ENCODE assay signal across 10 cellular contexts in genomic region chr5:134115806-134116175, GRCh38. TPM values are rescaled to one million over a fixed set of nuclear protein-coding genes. Genes with fewer than 3 reads are reported as not detected.
DNase-seq lines count a peak whose midpoint lies in the region; ATAC-seq, FAIRE-seq and TF ChIP-seq lines count a peak whose summit lies in the region.
"Had no signal": no experiment of that assay in that cellular context is flagged by ENCODE, and none has a peak within 500 bp of the region (broad histone marks: within the 10 kb centered on the region; RNA-seq: fewer than 3 reads in every experiment).

No MANE protein-coding gene starts in this region.

- H3K27me3 Mint-ChIP-seq in CD8-positive, alpha-beta T cell (ENCODE audit: low read depth) = no peaks in the 10 kb centered on the region
- H3K27me3 Mint-ChIP-seq in IgD-negative memory B cell = peaks cover 7% of the 10 kb centered on the region
- no peaks in the 10 kb centered on the region for H3K27me3 Mint-ChIP-seq in central memory CD8-positive, alpha-beta T cell

- H3K18ac ChIP-seq in neuronal stem cell (ENCODE audit: low read length) = no peak overlapping the region

- no peaks in the 10 kb centered on the region for H3K79me1 ChIP-seq in neuronal stem cell (ENCODE audit: low read depth, low read length)

- H3K9ac ChIP-seq in neuronal stem cell (ENCODE audit: low read depth, low read length, poor library complexity) = no peak overlapping the region

- H3K4me3 Mint-ChIP-seq in CD8-positive, alpha-beta T cell = peak overlapping the region; percentile 95
- H3K4me3 Mint-ChIP-seq in IgD-negative memory B cell = peak overlapping the region; percentile 23 to 84 (median 76)
- H3K4me3 Mint-ChIP-seq in central memory CD8-positive, alpha-beta T cell = peak overlapping the region; percentile 88

- peaks cover 33% of the 10 kb centered on the region for H3K4me1 ChIP-seq in CD8-positive, alpha-beta T cell (ENCODE audit: insufficient read depth, low read length)
- peaks cover 5 to 9% of the 10 kb centered on the region in 2 donors for H3K4me1 ChIP-seq in neuronal stem cell (ENCODE audit: control insufficient read depth in 2 of 2, insufficient read depth in 1 of 2, low read depth in 1 of 2, low read length in 2 of 2)

- H4K8ac ChIP-seq in neuronal stem cell (ENCODE audit: low read depth, low read length) = no peak overlapping the region

- H3K14ac ChIP-seq in neuronal stem cell (ENCODE audit: low read length) = no peak overlapping the region

- no peaks in the 10 kb centered on the region for H3K9me3 ChIP-seq in CD8-positive, alpha-beta T cell (ENCODE audit: low read length)
- no peaks in the 10 kb centered on the region for H3K9me3 ChIP-seq in neuronal stem cell (replicated peaks in 1 of 2; ENCODE audit: control insufficient read depth in 2 of 2, insufficient read depth in 1 of 2, low read depth in 1 of 2, low read length in 2 of 2)

- CTCF ChIA-PET in CD8-positive, alpha-beta T cell (lab: Charles Lee) = interaction anchor here (1.1 to 14.1 kb wide), 3 partner anchors 43 to 75 kb away, joined by 3 to 162 read pairs (median 3); no protein-coding TSS in a partner anchor

- peak overlapping the region; percentile 94 for H2AFZ ChIP-seq in neuronal stem cell (ENCODE audit: low read length)

- no peak for ATAC-seq in CD8-positive, alpha-beta T cell
- ATAC-seq in central memory CD8-positive, alpha-beta T cell (replicated peaks; ENCODE audit: extremely low read depth, poor library complexity, severe bottlenecking) = no peak
- no peak for ATAC-seq in HG02870 (IDR thresholded peaks at IDR 0.05; ENCODE audit: unreplicated experiment)
- ATAC-seq in HG02610 (IDR thresholded peaks at IDR 0.05; ENCODE audit: unreplicated experiment) = no peak
- no peak for ATAC-seq in GM21367 (IDR thresholded peaks at IDR 0.05; ENCODE audit: unreplicated experiment)

- peaks cover 52% of the 10 kb centered on the region for H3K36me3 ChIP-seq in CD8-positive, alpha-beta T cell (ENCODE audit: insufficient read depth, low read length)
- H3K36me3 ChIP-seq in neuronal stem cell (replicated peaks in 1 of 2; ENCODE audit: control insufficient read depth in 2 of 2, insufficient read depth in 2 of 2, low read length in 2 of 2) = no peaks in the 10 kb centered on the region

- H3K4me1 Mint-ChIP-seq in CD8-positive, alpha-beta T cell (ENCODE audit: low read depth) = peaks cover 60% of the 10 kb centered on the region
- H3K4me1 Mint-ChIP-seq in IgD-negative memory B cell = peaks cover 28 to 42% (median 28%) of the 10 kb centered on the region in 3 donors
- H3K4me1 Mint-ChIP-seq in central memory CD8-positive, alpha-beta T cell = peaks cover 69% of the 10 kb centered on the region

- H3K4ac ChIP-seq in neuronal stem cell (ENCODE audit: low read length) = no peak overlapping the region

- H3K23ac ChIP-seq in neuronal stem cell (ENCODE audit: low read depth, low read length, poor library complexity) = no peak overlapping the region

- H3K9me3 Mint-ChIP-seq in CD8-positive, alpha-beta T cell = no peaks in the 10 kb centered on the region
- no peaks in the 10 kb centered on the region for H3K9me3 Mint-ChIP-seq in IgD-negative memory B cell
- H3K9me3 Mint-ChIP-seq in central memory CD8-positive, alpha-beta T cell = no peaks in the 10 kb centered on the region

- no peak overlapping the region for H4K91ac ChIP-seq in neuronal stem cell (ENCODE audit: low read depth, low read length, poor library complexity)

- POLR2A ChIA-PET in CD8-positive, alpha-beta T cell (lab: Charles Lee) = interaction anchor here (1.3 to 22.5 kb wide), 2 partner anchors 62 to 73 kb away, joined by 4 to 249 read pairs; no protein-coding TSS in a partner anchor

- no peak overlapping the region for H2BK5ac ChIP-seq in neuronal stem cell (ENCODE audit: low read length)

- WGBS in neuronal stem cell (ENCODE audit: extremely low coverage in 2 of 2, insufficient read length in 2 of 2, insufficient replicate concordance in 1 of 2), 2 donors = no CpG with 5 or more reads among the region's 13 CpGs

- peaks cover 61% of the 10 kb centered on the region for H3K36me3 Mint-ChIP-seq in CD8-positive, alpha-beta T cell
- H3K36me3 Mint-ChIP-seq in IgD-negative memory B cell = no peaks in the 10 kb centered on the region
- peaks cover 63% of the 10 kb centered on the region for H3K36me3 Mint-ChIP-seq in central memory CD8-positive, alpha-beta T cell (ENCODE audit: insufficient read depth)

- intact Hi-C loops in CD8-positive, alpha-beta T cell (cut with DNase I, micrococcal nuclease) = loop anchor here in 1 of 2 experiments (2.0 to 10.0 kb wide), 2 partner anchors 45 to 409 kb away; partner anchors contain the start of gene JADE2

- no peaks in the 10 kb centered on the region for H3K27me3 ChIP-seq in CD8-positive, alpha-beta T cell (ENCODE audit: insufficient read depth, low read length)
- H3K27me3 ChIP-seq in neuronal stem cell (ENCODE audit: control insufficient read depth in 3 of 3, insufficient read depth in 3 of 3, low read depth in 1 of 3, low read length in 3 of 3) = peaks cover 6 to 35% (median 32%) of the 10 kb centered on the region in 3 experiments

- H2AK5ac ChIP-seq in neuronal stem cell (ENCODE audit: low read depth, low read length) = no peak overlapping the region

- H3K4me2 ChIP-seq in neuronal stem cell (ENCODE audit: insufficient read depth, low read length, poor library complexity, severe bottlenecking) = peak overlapping the region; percentile 97

- FAIRE-seq in RCC 7860 (lab: Jason Lieb, UNC) = no peak
- FAIRE-seq: kidney had no signal

- H2BK12ac ChIP-seq in neuronal stem cell (ENCODE audit: low read length) = no peak overlapping the region

- TF ChIP-seq CTCF in CD8-positive, alpha-beta T cell (IDR thresholded peaks at IDR 0.05) = no peak

- H2BK15ac ChIP-seq in neuronal stem cell (ENCODE audit: low read length) = no peak overlapping the region

- H2BK120ac ChIP-seq in neuronal stem cell (ENCODE audit: low read depth, low read length) = no peak overlapping the region

- H3K4me3 ChIP-seq in CD8-positive, alpha-beta T cell (ENCODE audit: low read depth, low read length) = peak overlapping the region; percentile 99
- H3K4me3 ChIP-seq in neuronal stem cell (ENCODE audit: low read length in 2 of 2) = peak overlapping the region; percentile 27 to 53

- peak overlapping the region; percentile 96 for H3K27ac Mint-ChIP-seq in CD8-positive, alpha-beta T cell
- peak overlapping the region; percentile 41 to 98 (median 59) for H3K27ac Mint-ChIP-seq in IgD-negative memory B cell
- H3K27ac Mint-ChIP-seq in central memory CD8-positive, alpha-beta T cell (ENCODE audit: low read depth) = peak overlapping the region; percentile 81

- H3K27ac ChIP-seq in CD8-positive, alpha-beta T cell (ENCODE audit: low read depth, low read length) = peak overlapping the region; percentile 64
- no peak overlapping the region for H3K27ac ChIP-seq in neuronal stem cell (replicated peaks; ENCODE audit: low read length)

- no peak for DNase-seq in CD8-positive, alpha-beta T cell
- no peak for DNase-seq in central memory CD8-positive, alpha-beta T cell (ENCODE audit: low spot score in 2 of 2)
- no peak for DNase-seq in neuronal stem cell (ENCODE audit: low spot score)
- DNase-seq in RCC 7860 (ENCODE audit: low spot score) = no peak
- DNase-seq: amniotic stem cell had no signal

RNA-seq across cellular contexts. Expression of gene TCF7, which starts 1.3 kb away (rescaled TPM):
- total RNA-seq in CD8-positive, alpha-beta T cell = 100 to 1,000 TPM; 517 to 538 TPM
- polyA plus RNA-seq in IgD-negative memory B cell = 41.7 TPM
- polyA plus RNA-seq in neuronal stem cell (2013, experiment 1 of 2) = 4.1 TPM
- 4.2 TPM for polyA plus RNA-seq in neuronal stem cell (2013, experiment 2 of 2)
